1 cellular context compared by ENCODE assay signal in genomic region chr17:40936976-40937375, GRCh38.
TF ChIP-seq lines count a peak whose summit lies in the region.

No MANE protein-coding gene starts in this region.

TF ChIP-seq in IMR-90, 13 proteins besides CTCF, POLR2A, EP300 and RAD21:
- TF ChIP-seq ELK1 (IDR thresholded peaks at IDR 0.05; ENCODE audit: borderline replicate concordance, low read depth, low read length): no peak
- TF ChIP-seq SMC3 (IDR thresholded peaks at IDR 0.05; ENCODE audit: low read depth, low read length): no peak
- TF ChIP-seq MAFK (IDR thresholded peaks at IDR 0.05; ENCODE audit: low read depth, low read length): no peak
- TF ChIP-seq RCOR1 (IDR thresholded peaks at IDR 0.05; ENCODE audit: insufficient replicate concordance, low read length): no peak
- TF ChIP-seq MAZ (IDR thresholded peaks at IDR 0.05; ENCODE audit: borderline replicate concordance, low read depth, low read length): no peak
- no peak for TF ChIP-seq CHD1 (IDR thresholded peaks at IDR 0.05; ENCODE audit: low read depth, low read length)
- no peak for TF ChIP-seq MXI1 (IDR thresholded peaks at IDR 0.05; ENCODE audit: borderline replicate concordance, low read depth, low read length)
- no peak for TF ChIP-seq FOS (IDR thresholded peaks at IDR 0.05; ENCODE audit: low read depth, low read length)
- no peak for TF ChIP-seq CEBPB (IDR thresholded peaks at IDR 0.05; ENCODE audit: low read depth, low read length)
- TF ChIP-seq RFX5 (IDR thresholded peaks at IDR 0.05; ENCODE audit: low read depth, low read length): no peak
- no peak for TF ChIP-seq NFE2L2 (IDR thresholded peaks at IDR 0.05; ENCODE audit: low read depth, low read length)
- TF ChIP-seq BHLHE40 (IDR thresholded peaks at IDR 0.05; ENCODE audit: low read depth, low read length): no peak
- TF ChIP-seq USF2 (IDR thresholded peaks at IDR 0.05; ENCODE audit: low read depth, low read length): no peak
TF ChIP-seq in IMR-90: peak in this region for 0.
